In the genomic region with DNA sequence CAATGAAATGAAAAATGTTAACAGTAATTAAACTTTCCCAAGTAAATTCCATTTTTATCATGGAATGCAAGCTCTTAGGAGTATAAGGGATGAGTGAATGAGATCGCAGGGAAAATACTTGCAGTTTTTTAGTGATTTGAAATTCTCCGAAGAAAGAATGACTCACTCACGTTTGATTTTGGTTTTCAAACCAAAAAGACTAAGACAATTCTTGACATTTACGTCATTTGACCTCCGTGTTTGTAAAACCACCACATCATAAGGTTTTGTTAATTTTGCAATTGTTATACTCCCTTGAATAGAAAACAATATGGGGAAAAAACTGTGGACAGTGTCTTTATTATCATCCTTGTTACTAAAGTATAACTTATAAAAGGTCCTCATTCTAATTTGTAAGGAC, we compare ENCODE assay signal across 26 cellular contexts. TPM values are rescaled to one million over a fixed set of nuclear protein-coding genes. Genes with fewer than 3 reads are reported as not detected.
"Had no signal": no experiment of that assay in that cellular context is flagged by ENCODE, and none has a peak within 500 bp of the region (broad histone marks: within the 10 kb centered on the region; RNA-seq: fewer than 3 reads in every experiment).

No MANE protein-coding gene starts in this region.

- H3K27ac ChIP-seq: dorsolateral prefrontal cortex, foreskin keratinocyte, gastroesophageal sphincter, lower lobe of right lung, prostate gland, right atrium auricular region, sigmoid colon, skin epidermis, spleen, tibial artery had no signal

- H3K9me3 ChIP-seq: gastroesophageal sphincter, heart right ventricle, lower lobe of right lung, prostate gland, right atrium auricular region, sigmoid colon, spleen, testis, tibial artery had no signal

- H3K36me3 ChIP-seq: gastroesophageal sphincter, lower lobe of right lung, prostate gland, right atrium auricular region, sigmoid colon, spleen, tibial artery had no signal

- H3K27me3 ChIP-seq: foreskin keratinocyte, gastroesophageal sphincter, heart right ventricle, right atrium auricular region, sigmoid colon, spleen, testis, tibial artery had no signal

- H3K4me1 ChIP-seq: foreskin keratinocyte, gastroesophageal sphincter, lower lobe of right lung, prostate gland, right atrium auricular region, sigmoid colon, spleen, tibial artery had no signal

- H3K4me3 ChIP-seq: dorsolateral prefrontal cortex, gastroesophageal sphincter, heart right ventricle, lower lobe of right lung, prostate gland, right atrium auricular region, sigmoid colon, skin epidermis, spleen, testis, tibial artery had no signal

- DNase-seq: cerebellar nuclear complex; dorsolateral prefrontal cortex; effector CD4-positive, alpha-beta T cell; foreskin keratinocyte; glutamatergic neuron; heart right ventricle; hippocampal formation; islet precursor cell; kidney glomerular epithelial cell; left colon; left ventricle myocardium superior; lower lobe of right lung; naive thymus-derived CD8-positive, alpha-beta T cell; nephron progenitor cell; nucleus accumbens; sigmoid colon; spleen; stimulated activated CD4-positive, alpha-beta T cell treated with anti-CD3 and anti-CD28 coated beads, Interleukin-4, amount 100 ng/mL, for 4 hours; stimulated activated naive CD8-positive, alpha-beta T cell treated with anti-CD3 and anti-CD28 coated beads, Interleukin-15, Interleukin-2, amounts not matched to agents 100 U/mL and 50 U/mL, for 24 hours; substantia nigra; testis; tibial artery had no signal

RNA-seq across cellular contexts. Expression of a gene that starts 29.8 kb away (rescaled TPM):
- polyA plus RNA-seq: naive thymus-derived CD8-positive, alpha-beta T cell had no signal
